In the genomic region with DNA sequence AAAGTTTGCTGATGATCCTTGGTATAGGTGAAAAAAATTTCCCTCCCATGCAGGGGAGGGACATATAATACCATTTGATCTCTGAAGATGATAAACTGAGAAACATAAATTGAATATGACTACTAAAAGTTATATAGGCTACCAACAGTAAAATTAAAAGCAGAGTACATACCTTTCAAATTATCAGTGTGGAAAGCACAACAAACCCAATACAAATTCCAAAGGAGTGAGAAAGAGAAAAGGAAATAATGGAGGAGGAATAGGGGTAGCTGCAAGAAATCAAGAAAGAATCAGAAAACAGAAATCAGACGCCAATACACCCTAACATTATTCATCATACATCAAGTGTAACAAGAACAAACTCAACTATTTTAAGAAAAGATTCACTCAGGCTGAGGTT, we compare ENCODE assay signal across 30 cellular contexts.
"Had no signal": no experiment of that assay in that cellular context is flagged by ENCODE, and none has a peak within 500 bp of the region (broad histone marks: within the 10 kb centered on the region; RNA-seq: fewer than 3 reads in every experiment).

No MANE protein-coding gene starts in this region.

- H3K4me3 Mint-ChIP-seq: activated CD4-positive, alpha-beta T cell treated with anti-CD3 and anti-CD28 coated beads for 36 hours; activated T-helper 1 cell treated with anti-CD3 and anti-CD28 coated beads, Interleukin-12 subunit alpha, Interleukin-12 subunit beta, Interleukin-2, Interleukin-4 antibody, amounts not matched to agents 30 ng/mL and 10 ng/mL and 1 ng/mL, durations not matched to agents 14 hours and 24 hours and 36 hours; effector memory CD8-positive, alpha-beta T cell; natural killer cell treated with Interleukin-12 subunit alpha and Interleukin-12 subunit beta and Interleukin-15 and Interleukin-18, amount 100 ng/mL, for 72 hours; stimulated activated naive B cell treated with anti-CD40 and anti-IgM and Interleukin-4, amounts not matched to agents 10 μg/mL and 1 μg/mL and 100 μg/mL, for 72 hours; T-helper 2 cell treated with Interferon-gamma antibody and Interleukin-4, amounts not matched to agents 5 μg/mL and 100 μg/mL, for 36 hours had no signal

- DNase-seq: activated CD4-positive, alpha-beta T cell treated with anti-CD3 and anti-CD28 coated beads for 36 hours; activated CD4-positive, alpha-beta T cell treated with anti-CD3 and anti-CD28 coated beads, Interleukin-2, amount 50 U/mL, for 4 hours; activated CD4-positive, CD25-positive, alpha-beta regulatory T cell; activated CD8-positive, alpha-beta memory T cell treated with anti-CD3 and anti-CD28 coated beads for 24 hours; activated gamma-delta T cell; activated naive CD4-positive, alpha-beta T cell treated with anti-CD3 and anti-CD28 coated beads, Interleukin-2, amount 50 U/mL, for 16 hours; activated T-cell treated with anti-CD3 and anti-CD28 coated beads, Interleukin-2, amount 50 U/mL, for 1 hour; anterior cingulate cortex; body of pancreas; cortex of kidney; effector memory CD8-positive, alpha-beta T cell; erythroblast; gastrocnemius medialis; glutamatergic neuron; islet precursor cell; left cardiac atrium; left ventricle myocardium superior; mucosa of descending colon; pancreas; retina; stimulated activated CD4-positive, alpha-beta T cell treated with anti-CD3 and anti-CD28 coated beads, Interleukin-1b, Interleukin-23, amount 100 ng/mL, for 48 hours; stimulated activated naive B cell treated with anti-CD40 and anti-IgM and Interleukin-4, amounts not matched to agents 10 μg/mL and 1 μg/mL and 100 μg/mL, for 72 hours; T-helper 1 cell had no signal

- H3K4me2 ChIP-seq: smooth muscle cell had no signal

- ATAC-seq: activated CD4-positive, alpha-beta T cell treated with anti-CD3 and anti-CD28 coated beads for 36 hours; body of pancreas; effector memory CD8-positive, alpha-beta T cell; gastrocnemius medialis; left cardiac atrium; left ventricle myocardium superior; mucosa of descending colon; natural killer cell treated with Interleukin-12 subunit alpha and Interleukin-12 subunit beta and Interleukin-15 and Interleukin-18, amount 100 ng/mL, for 72 hours; pancreas; sciatic nerve; stimulated activated naive B cell treated with anti-CD40 and anti-IgM and Interleukin-4, amounts not matched to agents 10 μg/mL and 1 μg/mL and 100 μg/mL, for 72 hours had no signal

- H3K36me3 Mint-ChIP-seq: natural killer cell treated with Interleukin-12 subunit alpha and Interleukin-12 subunit beta and Interleukin-15 and Interleukin-18, amount 100 ng/mL, for 72 hours; stimulated activated naive B cell treated with anti-CD40 and anti-IgM and Interleukin-4, amounts not matched to agents 10 μg/mL and 1 μg/mL and 100 μg/mL, for 72 hours had no signal

- H3K36me3 ChIP-seq: gastrocnemius medialis, pancreas, prostate gland, tibial nerve had no signal

- H3K4me1 ChIP-seq: prostate gland had no signal

- H3K9me3 Mint-ChIP-seq: activated T-helper 1 cell treated with anti-CD3 and anti-CD28 coated beads, Interleukin-12 subunit alpha, Interleukin-12 subunit beta, Interleukin-2, Interleukin-4 antibody, amounts not matched to agents 30 ng/mL and 10 ng/mL and 1 ng/mL, durations not matched to agents 14 hours and 24 hours and 36 hours; effector memory CD8-positive, alpha-beta T cell; natural killer cell treated with Interleukin-12 subunit alpha and Interleukin-12 subunit beta and Interleukin-15 and Interleukin-18, amount 100 ng/mL, for 72 hours; stimulated activated naive B cell treated with anti-CD40 and anti-IgM and Interleukin-4, amounts not matched to agents 10 μg/mL and 1 μg/mL and 100 μg/mL, for 72 hours; T-helper 2 cell treated with Interferon-gamma antibody and Interleukin-4, amounts not matched to agents 5 μg/mL and 100 μg/mL, for 36 hours had no signal

- H3K27ac ChIP-seq: body of pancreas, gastrocnemius medialis, pancreas, prostate gland, tibial nerve had no signal

- H3K27ac Mint-ChIP-seq: activated CD4-positive, alpha-beta T cell treated with anti-CD3 and anti-CD28 coated beads for 36 hours; activated T-helper 1 cell treated with anti-CD3 and anti-CD28 coated beads, Interleukin-12 subunit alpha, Interleukin-12 subunit beta, Interleukin-2, Interleukin-4 antibody, amounts not matched to agents 30 ng/mL and 10 ng/mL and 1 ng/mL, durations not matched to agents 14 hours and 24 hours and 36 hours; effector memory CD8-positive, alpha-beta T cell; natural killer cell treated with Interleukin-12 subunit alpha and Interleukin-12 subunit beta and Interleukin-15 and Interleukin-18, amount 100 ng/mL, for 72 hours; stimulated activated naive B cell treated with anti-CD40 and anti-IgM and Interleukin-4, amounts not matched to agents 10 μg/mL and 1 μg/mL and 100 μg/mL, for 72 hours; T-helper 2 cell treated with Interferon-gamma antibody and Interleukin-4, amounts not matched to agents 5 μg/mL and 100 μg/mL, for 36 hours had no signal

- H3K27me3 ChIP-seq: body of pancreas, gastrocnemius medialis, pancreas, tibial nerve had no signal

- H3K27me3 Mint-ChIP-seq: activated CD4-positive, alpha-beta T cell treated with anti-CD3 and anti-CD28 coated beads for 36 hours; natural killer cell treated with Interleukin-12 subunit alpha and Interleukin-12 subunit beta and Interleukin-15 and Interleukin-18, amount 100 ng/mL, for 72 hours had no signal

- H3K9me3 ChIP-seq: body of pancreas, gastrocnemius medialis, mucosa of descending colon, pancreas, prostate gland, tibial nerve had no signal

- FAIRE-seq: pancreas had no signal

- H3K4me3 ChIP-seq: body of pancreas, gastrocnemius medialis, mucosa of descending colon, pancreas, prostate gland, smooth muscle cell, tibial nerve had no signal
